ENCODE assay signal across 19 cellular contexts in genomic region chr2:109222825-109223471, GRCh38.
DNase-seq lines count a peak whose midpoint lies in the region; ATAC-seq, FAIRE-seq and TF ChIP-seq lines count a peak whose summit lies in the region.
"Had no signal": no experiment of that assay in that cellular context is flagged by ENCODE, and none has a peak within 500 bp of the region (broad histone marks: within the 10 kb centered on the region; RNA-seq: fewer than 3 reads in every experiment).

No MANE protein-coding gene starts in this region.

- H3K4me1 Mint-ChIP-seq in H9 = peaks cover 2 to 5% of the 10 kb centered on the region in 2 experiments; a peak in 3 of 4 replicates

- POLR2A ChIA-PET in A673 (lab: Charles Lee; ENCODE audit: low non-redundant PET) = no interaction called here

- H3K9me3 ChIP-seq in A673 (ENCODE audit: low read depth, low read length, poor library complexity, severe bottlenecking) (no peaks in the 10 kb centered on the region), H9 (ENCODE audit: control insufficient read depth, low read depth, low read length) (no peaks in the 10 kb centered on the region)
- H3K9me3 ChIP-seq: gastrocnemius medialis had no signal

- no peak overlapping the region for H2BK20ac ChIP-seq in H9 (ENCODE audit: low read depth, low read length, poor library complexity, severe bottlenecking)

- no peak overlapping the region for H4K91ac ChIP-seq in H9 (ENCODE audit: insufficient read length, low read depth, low read length)

- H2BK5ac ChIP-seq in H9 (ENCODE audit: insufficient read length, low read length) = no peak overlapping the region

- H2BK120ac ChIP-seq in H9 (ENCODE audit: low read depth, low read length, poor library complexity, severe bottlenecking) = no peak overlapping the region

- H3K4me1 ChIP-seq in A673 (ENCODE audit: insufficient read depth, low read length, poor library complexity, severe bottlenecking) (no peaks in the 10 kb centered on the region), H9 (ENCODE audit: insufficient read depth, low read length) (no peaks in the 10 kb centered on the region)

- no peak overlapping the region for H3K56ac ChIP-seq in H9 (ENCODE audit: insufficient read length, low read depth, low read length)

- no peak for FAIRE-seq in GM12892 (lab: Jason Lieb, UNC)
- FAIRE-seq: bronchial epithelial cell had no signal

- no CpG with 5 or more reads among the region's 16 CpGs for WGBS in H9 (ENCODE audit: extremely low coverage, insufficient read length, low lambda C conversion rate)

- CTCF ChIA-PET in A673 (lab: Charles Lee) = no interaction called here

- no peak overlapping the region for H2BK12ac ChIP-seq in H9 (ENCODE audit: insufficient read length, low read depth, low read length)

- intact Hi-C loops in A673 (cut with micrococcal nuclease; ENCODE audit: unreplicated experiment) = no loop called here

- H3K4ac ChIP-seq in H9 (ENCODE audit: low read depth, low read length) = no peak overlapping the region

- H3K9me3 Mint-ChIP-seq in H9 = no peaks in the 10 kb centered on the region
- H3K9me3 Mint-ChIP-seq: activated naive CD8-positive, alpha-beta T cell treated with anti-CD3 and anti-CD28 coated beads, Interleukin-2, amount 50 U/mL, for 24 hours; activated T-helper 1 cell treated with anti-CD3 and anti-CD28 coated beads, Interleukin-12 subunit alpha, Interleukin-12 subunit beta, Interleukin-2, Interleukin-4 antibody, amounts not matched to agents 30 ng/mL and 10 ng/mL and 1 ng/mL, durations not matched to agents 14 hours and 24 hours and 36 hours; T-cell had no signal

- H3K18ac ChIP-seq in H9 (ENCODE audit: insufficient read length, low read depth, low read length) = no peak overlapping the region

- no peaks in the 10 kb centered on the region for H4K20me1 ChIP-seq in H9 (ENCODE audit: control insufficient read depth, insufficient read depth, insufficient read length)

- no peaks in the 10 kb centered on the region for H3K23me2 ChIP-seq in H9 (ENCODE audit: insufficient read length, low read depth, low read length, poor library complexity, severe bottlenecking)

- no peak for DNase-seq in A673 (ENCODE audit: low spot score)
- DNase-seq in H9 = peak; percentile 52
- DNase-seq in choroid plexus epithelial cell (ENCODE audit: low read depth) = no peak
- DNase-seq in left lobe of liver (ENCODE audit: low spot score) = peak; percentile 45
- no peak for DNase-seq in NCI-H1092 treated with DMSO at 0.1 percent for 48 hours (lab: John Stamatoyannopoulos, UW)
- DNase-seq in stimulated activated CD4-positive, alpha-beta T cell treated with anti-CD3 and anti-CD28 coated beads, Interleukin-4, amount 100 ng/mL, for 1 hour = no peak
- DNase-seq in OCI-M2 (lab: John Stamatoyannopoulos, UW; ENCODE audit: unreplicated experiment) = no peak
- no peak for DNase-seq in GM12892 (ENCODE audit: insufficient read length)
- DNase-seq: activated CD4-positive, alpha-beta T cell treated with anti-CD3 and anti-CD28 coated beads, Interleukin-2, amount 50 U/mL, for 48 hours; activated naive CD8-positive, alpha-beta T cell treated with anti-CD3 and anti-CD28 coated beads, Interleukin-2, amount 50 U/mL, for 24 hours; gastrocnemius medialis; NCI-H1092; NCI-H2171 treated with DMSO at 0.1 percent for 48 hours; NK-92 treated with Interleukin-12 subunit alpha and Interleukin-12 subunit beta, amount 100 ng/mL, for 24 hours; occipital lobe; stimulated activated CD4-positive, alpha-beta T cell treated with anti-CD3 and anti-CD28 coated beads, Interleukin-2, amount 100 ng/mL, for 24 hours; T-cell had no signal

- H4K8ac ChIP-seq in H9 (replicated peaks; ENCODE audit: insufficient read length, low read depth, low read length) = no peak overlapping the region

- TF ChIP-seq CTCF in A673 (conservative IDR thresholded peaks at IDR 0.05; ENCODE audit: low read depth, low read length) = 0 out of 2 replicates have a peak, but pooled peaks have one; percentile 19
- TF ChIP-seq CTCF in H9 (conservative IDR thresholded peaks at IDR 0.05) = peak; percentile 55
- peak; percentile 28 for TF ChIP-seq CTCF in choroid plexus epithelial cell (conservative IDR thresholded peaks at IDR 0.05; ENCODE audit: low read depth, low read length)

- H3K9ac ChIP-seq in H9 (ENCODE audit: extremely low read depth, insufficient read length, low read length) = no peak overlapping the region

- H3K27ac ChIP-seq in A673 (ENCODE audit: low read depth, low read length, poor library complexity, severe bottlenecking) (no peak overlapping the region), H9 (ENCODE audit: insufficient read length, low read depth, low read length) (no peak overlapping the region)
- H3K27ac ChIP-seq: gastrocnemius medialis had no signal

- no peak overlapping the region for H4K5ac ChIP-seq in H9 (ENCODE audit: insufficient read length, low read depth, low read length)

- no peak for TF ChIP-seq POLR2A in GM12892 (IDR thresholded peaks at IDR 0.05; ENCODE audit: low read depth, low read length)

- no peak overlapping the region for H2AK5ac ChIP-seq in H9 (ENCODE audit: insufficient read length, low read length)

- no peak for ATAC-seq in left lobe of liver
- ATAC-seq: activated naive CD8-positive, alpha-beta T cell treated with anti-CD3 and anti-CD28 coated beads, Interleukin-2, amount 50 U/mL, for 24 hours; gastrocnemius medialis; T-cell had no signal

- H3K4me2 ChIP-seq in H9 (ENCODE audit: insufficient read depth, insufficient read length, low read length) = no peak overlapping the region

- peaks cover 2% of the 10 kb centered on the region for H3K27me3 Mint-ChIP-seq in H9 (ENCODE audit: low read depth)

- no peaks in the 10 kb centered on the region for H3K79me2 ChIP-seq in H9 (ENCODE audit: insufficient read depth, low read length)

- no peak overlapping the region for H3K4me3 ChIP-seq in A673 (ENCODE audit: low read depth, low read length, poor library complexity, severe bottlenecking)
- no peak overlapping the region for H3K4me3 ChIP-seq in choroid plexus epithelial cell (ENCODE audit: low read depth, low read length)
- H3K4me3 ChIP-seq: gastrocnemius medialis had no signal

- H3K79me1 ChIP-seq in H9 (ENCODE audit: insufficient read depth, low read depth, low read length, poor library complexity, severe bottlenecking) = no peaks in the 10 kb centered on the region

- no peaks in the 10 kb centered on the region for H3K36me3 Mint-ChIP-seq in H9 (ENCODE audit: insufficient read depth in 1 of 3, low read depth in 3 of 3)
- H3K36me3 Mint-ChIP-seq: T-cell had no signal

- H3K14ac ChIP-seq in H9 (ENCODE audit: insufficient read depth, low read length) = no peak overlapping the region

- H3K27ac Mint-ChIP-seq in H9 = no peak overlapping the region
- H3K27ac Mint-ChIP-seq: activated naive CD8-positive, alpha-beta T cell treated with anti-CD3 and anti-CD28 coated beads, Interleukin-2, amount 50 U/mL, for 24 hours; activated T-helper 1 cell treated with anti-CD3 and anti-CD28 coated beads, Interleukin-12 subunit alpha, Interleukin-12 subunit beta, Interleukin-2, Interleukin-4 antibody, amounts not matched to agents 30 ng/mL and 10 ng/mL and 1 ng/mL, durations not matched to agents 14 hours and 24 hours and 36 hours; T-cell had no signal

- no peak overlapping the region for H2AFZ ChIP-seq in H9 (ENCODE audit: low read length)

- H3K27me3 ChIP-seq in A673 (replicated peaks; ENCODE audit: insufficient read depth, low read depth, low read length, poor library complexity) (peaks cover 17% of the 10 kb centered on the region), H9 (ENCODE audit: insufficient read depth, low read length) (no peaks in the 10 kb centered on the region)
- H3K27me3 ChIP-seq: gastrocnemius medialis had no signal

- H3T11ph ChIP-seq in H9 (ENCODE audit: low read length) = no peak overlapping the region

- no TSS peak for BruUV-seq in A673 (replicated peaks; lab: Mats Ljungman, UMichigan)

- no peaks in the 10 kb centered on the region for H3K36me3 ChIP-seq in A673 (ENCODE audit: insufficient read depth, low read length, poor library complexity, severe bottlenecking)
- H3K36me3 ChIP-seq: gastrocnemius medialis had no signal

- no peak overlapping the region for H3K4me3 Mint-ChIP-seq in H9
- H3K4me3 Mint-ChIP-seq: activated naive CD8-positive, alpha-beta T cell treated with anti-CD3 and anti-CD28 coated beads, Interleukin-2, amount 50 U/mL, for 24 hours; activated T-helper 1 cell treated with anti-CD3 and anti-CD28 coated beads, Interleukin-12 subunit alpha, Interleukin-12 subunit beta, Interleukin-2, Interleukin-4 antibody, amounts not matched to agents 30 ng/mL and 10 ng/mL and 1 ng/mL, durations not matched to agents 14 hours and 24 hours and 36 hours; T-cell had no signal

- no peak overlapping the region for H3K23ac ChIP-seq in H9 (ENCODE audit: insufficient read length, low read depth, low read length)

- no peak overlapping the region for H2BK15ac ChIP-seq in H9 (ENCODE audit: low read depth, low read length)

Comparison
In these comparisons a context has a peak if more than half of its experiments do, and no peak if none do; other contexts are left out.
1. DNase-seq: peak in H9 (single experiment) and left lobe of liver (single experiment); none in A673 (single experiment), choroid plexus epithelial cell (single experiment), NCI-H1092 treated with DMSO at 0.1 percent for 48 hours (single experiment), stimulated activated CD4-positive, alpha-beta T cell treated with anti-CD3 and anti-CD28 coated beads, Interleukin-4, amount 100 ng/mL, for 1 hour (single experiment), OCI-M2 (single experiment) and GM12892 (single experiment).
2. Peak in every context shown above with its lines, with median percentiles within 50 percentile points of each other: CTCF ChIP-seq.